ENCODE assay signal across 9 cellular contexts in genomic region chr10:110499796-110500514, GRCh38. TPM values are rescaled to one million over a fixed set of nuclear protein-coding genes. Genes with fewer than 3 reads are reported as not detected.
DNase-seq lines count a peak whose midpoint lies in the region; ATAC-seq and TF ChIP-seq lines count a peak whose summit lies in the region.
"Had no signal": no experiment of that assay in that cellular context is flagged by ENCODE, and none has a peak within 500 bp of the region (broad histone marks: within the 10 kb centered on the region; RNA-seq: fewer than 3 reads in every experiment).

No MANE protein-coding gene starts in this region.

- H3K4me2 ChIP-seq in fibroblast of lung (ENCODE audit: extremely low read depth, insufficient read depth, low read length) = peak overlapping the region; percentile 76

- H3K9me3 ChIP-seq in WERI-Rb-1 (ENCODE audit: severe bottlenecking) (no peaks in the 10 kb centered on the region), fibroblast of lung (ENCODE audit: control insufficient read depth, insufficient read depth, low read depth, low read length) (no peaks in the 10 kb centered on the region)

- DNase-seq in WERI-Rb-1 (no peak), fibroblast of lung (ENCODE audit: low read depth in 2 of 2) (peak in 1 of 2 donors; percentile 62), retinal pigment epithelial cell (ENCODE audit: low read depth) (no peak), NCI-H2171 treated with DMSO at 0.1 percent for 48 hours (lab: John Stamatoyannopoulos, UW) (no peak)
- DNase-seq: NCI-H510A treated with DMSO at 0.1 percent for 48 hours had no signal

- H3K9ac ChIP-seq in fibroblast of lung (ENCODE audit: insufficient read depth, low read length) = peak overlapping the region; percentile 92

- peak overlapping the region; percentile 71 for H3K27ac ChIP-seq in WERI-Rb-1
- H3K27ac ChIP-seq in fibroblast of lung (ENCODE audit: insufficient read depth, low read length) = peak overlapping the region; percentile 90

- ATAC-seq in GM19395 (IDR thresholded peaks at IDR 0.05; ENCODE audit: unreplicated experiment) = no peak
- ATAC-seq in HG03378 (IDR thresholded peaks at IDR 0.05; ENCODE audit: unreplicated experiment) = no peak
- no peak for ATAC-seq in HG02759 (IDR thresholded peaks at IDR 0.05; ENCODE audit: unreplicated experiment)

- no peak for TF ChIP-seq CTCF in GM12875 (IDR thresholded peaks at IDR 0.05; ENCODE audit: borderline replicate concordance, insufficient read depth, low read depth, low read length)
- no peak for TF ChIP-seq CTCF in WERI-Rb-1 (IDR thresholded peaks at IDR 0.05; ENCODE audit: low read depth, low read length)
- TF ChIP-seq CTCF in fibroblast of lung (conservative IDR thresholded peaks at IDR 0.05 in 1 of 2, IDR thresholded peaks at IDR 0.05 in 1 of 2; ENCODE audit: low read depth in 1 of 2, low read length in 2 of 2) = no peak
- no peak for TF ChIP-seq CTCF in retinal pigment epithelial cell (conservative IDR thresholded peaks at IDR 0.05; ENCODE audit: low read depth, low read length)

- H3K36me3 ChIP-seq in WERI-Rb-1 (peaks cover 26% of the 10 kb centered on the region), fibroblast of lung (ENCODE audit: control insufficient read depth, insufficient read depth, low read length) (peaks cover 4% of the 10 kb centered on the region)

- no peak overlapping the region for H2AFZ ChIP-seq in fibroblast of lung (ENCODE audit: low read length)

- H3K4me1 ChIP-seq in fibroblast of lung (ENCODE audit: control insufficient read depth, extremely low read depth, insufficient read depth, low read length) = peaks cover 27% of the 10 kb centered on the region

- H4K20me1 ChIP-seq in fibroblast of lung (ENCODE audit: control insufficient read depth, extremely low read depth, insufficient read depth, low read length) = no peaks in the 10 kb centered on the region

- no peaks in the 10 kb centered on the region for H3K27me3 ChIP-seq in WERI-Rb-1 (ENCODE audit: insufficient read depth, low read depth, severe bottlenecking)
- H3K27me3 ChIP-seq in fibroblast of lung (ENCODE audit: control insufficient read depth, insufficient read depth, low read length) = no peaks in the 10 kb centered on the region

- H3K79me2 ChIP-seq in fibroblast of lung (ENCODE audit: control insufficient read depth, insufficient read depth, low read length) = peaks cover 85% of the 10 kb centered on the region

- H3K4me3 ChIP-seq in GM12875 (ENCODE audit: low read depth, low read length) (peak overlapping the region; percentile 71), WERI-Rb-1 (ENCODE audit: low read depth, low read length) (peak overlapping the region; percentile 94), fibroblast of lung (replicated peaks in 1 of 4; ENCODE audit: control extremely low read depth in 1 of 4, insufficient read depth in 1 of 4, low read depth in 3 of 4, low read length in 4 of 4) (peak overlapping the region; percentile 69 to 96 (median 72)), retinal pigment epithelial cell (ENCODE audit: low read length) (peak overlapping the region; percentile 79)

RNA-seq across cellular contexts. Expression of gene DUSP5, which starts 2.2 kb away (rescaled TPM):
- total RNA-seq in fibroblast of lung = 14.9 and 27.6 TPM in 2 replicates
- 37.7 and 48.9 TPM in 2 replicates for polyA plus RNA-seq in fibroblast of lung
- polyA plus RNA-seq in fibroblast of lung (2012) = 23.5 and 30.7 TPM in 2 replicates
- polyA minus RNA-seq in fibroblast of lung (ENCODE audit: low replicate concordance) = 65.8 and 147 TPM in 2 replicates
